1 cellular context compared by ENCODE assay signal in the genomic region with DNA sequence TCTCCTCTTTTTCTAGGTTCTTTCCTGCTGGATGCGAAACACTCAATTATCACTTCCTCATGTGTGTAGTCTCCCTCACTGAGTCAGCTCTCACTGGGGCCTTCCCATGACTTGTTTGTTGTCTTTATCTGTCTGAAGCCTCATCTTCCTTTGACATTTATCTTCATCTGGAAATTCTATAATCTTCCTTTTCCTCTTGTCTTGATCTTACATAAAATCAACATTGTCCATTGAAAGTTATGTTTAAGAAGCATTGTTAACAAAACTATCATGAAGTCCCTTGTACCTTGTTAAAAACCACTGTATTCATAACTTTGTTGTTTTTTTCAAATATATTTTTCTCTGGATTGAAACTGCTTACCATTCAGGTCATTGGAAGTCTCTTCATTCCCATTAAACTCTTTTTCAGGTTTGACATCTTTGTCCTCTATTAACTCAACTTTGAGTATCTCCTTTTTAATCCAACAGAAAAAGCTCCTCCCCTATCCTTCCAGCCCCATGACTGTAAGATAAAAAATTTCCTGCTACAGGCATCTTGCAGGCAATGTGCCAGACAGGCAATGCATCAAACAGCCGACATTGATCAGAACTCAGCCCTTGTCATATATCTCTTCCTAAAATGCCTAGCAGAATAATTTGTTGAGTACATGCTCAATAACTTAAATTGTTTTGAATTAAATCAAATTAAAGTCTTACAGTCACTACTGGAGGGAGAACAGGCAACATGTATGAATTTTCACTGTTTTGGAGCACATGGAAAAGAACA.
TF ChIP-seq lines count a peak whose summit lies in the region.

No MANE protein-coding gene starts in this region.

TF ChIP-seq in K562, 482 proteins besides CTCF, POLR2A, EP300 and RAD21 (continues in another document):
- no peak for TF ChIP-seq TARDBP (IDR thresholded peaks at IDR 0.05)
- TF ChIP-seq JUN (IDR thresholded peaks at IDR 0.05; ENCODE audit: borderline replicate concordance, low read depth, low read length): 0 out of 2 replicates have a peak, but pooled peaks have one; percentile 24
- TF ChIP-seq JUN (CRISPR knock-in tag; IDR thresholded peaks at IDR 0.05; ENCODE audit: borderline replicate concordance): no peak
- no peak for TF ChIP-seq POLR3A (IDR thresholded peaks at IDR 0.05; ENCODE audit: borderline replicate concordance, extremely low read depth, insufficient read depth, insufficient read length)
- 0 out of 4 replicates have a peak, but pooled peaks of 1 of the 2 experiments have one; percentile 13 for TF ChIP-seq HDAC1 (IDR thresholded peaks at IDR 0.05)
- no peak for TF ChIP-seq HNRNPL (IDR thresholded peaks at IDR 0.05; ENCODE audit: low read depth, low read length)
- TF ChIP-seq SAP30 (IDR thresholded peaks at IDR 0.05; ENCODE audit: borderline replicate concordance, insufficient read depth, low read depth, low read length, poor library complexity, severe bottlenecking): no peak
- no peak for TF ChIP-seq ETS2 (tag; IDR thresholded peaks at IDR 0.05; ENCODE audit: borderline replicate concordance, poor library complexity, severe bottlenecking)
- TF ChIP-seq, protein P1, sequence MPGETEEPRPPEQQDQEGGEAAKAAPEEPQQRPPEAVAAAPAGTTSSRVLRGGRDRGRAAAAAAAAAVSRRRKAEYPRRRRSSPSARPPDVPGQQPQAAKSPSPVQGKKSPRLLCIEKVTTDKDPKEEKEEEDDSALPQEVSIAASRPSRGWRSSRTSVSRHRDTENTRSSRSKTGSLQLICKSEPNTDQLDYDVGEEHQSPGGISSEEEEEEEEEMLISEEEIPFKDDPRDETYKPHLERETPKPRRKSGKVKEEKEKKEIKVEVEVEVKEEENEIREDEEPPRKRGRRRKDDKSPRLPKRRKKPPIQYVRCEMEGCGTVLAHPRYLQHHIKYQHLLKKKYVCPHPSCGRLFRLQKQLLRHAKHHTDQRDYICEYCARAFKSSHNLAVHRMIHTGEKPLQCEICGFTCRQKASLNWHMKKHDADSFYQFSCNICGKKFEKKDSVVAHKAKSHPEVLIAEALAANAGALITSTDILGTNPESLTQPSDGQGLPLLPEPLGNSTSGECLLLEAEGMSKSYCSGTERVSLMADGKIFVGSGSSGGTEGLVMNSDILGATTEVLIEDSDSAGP (CRISPR knock-in tag; IDR thresholded peaks at IDR 0.05): no peak
- peak; percentile 21 for TF ChIP-seq BRD9 (IDR thresholded peaks at IDR 0.05; ENCODE audit: low read depth, partially characterized antibody)
- TF ChIP-seq, protein P2, sequence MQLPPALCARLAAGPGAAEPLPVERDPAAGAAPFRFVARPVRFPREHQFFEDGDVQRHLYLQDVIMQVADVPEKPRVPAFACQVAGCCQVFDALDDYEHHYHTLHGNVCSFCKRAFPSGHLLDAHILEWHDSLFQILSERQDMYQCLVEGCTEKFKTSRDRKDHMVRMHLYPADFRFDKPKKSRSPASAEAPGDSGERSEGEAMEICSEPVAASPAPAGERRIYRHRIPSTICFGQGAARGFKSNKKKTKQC (CRISPR knock-in tag; IDR thresholded peaks at IDR 0.05): no peak
- TF ChIP-seq U2AF1 (optimal IDR thresholded peaks at IDR 0.05; ENCODE audit: low read depth, low read length): no peak
- TF ChIP-seq, protein P3, sequence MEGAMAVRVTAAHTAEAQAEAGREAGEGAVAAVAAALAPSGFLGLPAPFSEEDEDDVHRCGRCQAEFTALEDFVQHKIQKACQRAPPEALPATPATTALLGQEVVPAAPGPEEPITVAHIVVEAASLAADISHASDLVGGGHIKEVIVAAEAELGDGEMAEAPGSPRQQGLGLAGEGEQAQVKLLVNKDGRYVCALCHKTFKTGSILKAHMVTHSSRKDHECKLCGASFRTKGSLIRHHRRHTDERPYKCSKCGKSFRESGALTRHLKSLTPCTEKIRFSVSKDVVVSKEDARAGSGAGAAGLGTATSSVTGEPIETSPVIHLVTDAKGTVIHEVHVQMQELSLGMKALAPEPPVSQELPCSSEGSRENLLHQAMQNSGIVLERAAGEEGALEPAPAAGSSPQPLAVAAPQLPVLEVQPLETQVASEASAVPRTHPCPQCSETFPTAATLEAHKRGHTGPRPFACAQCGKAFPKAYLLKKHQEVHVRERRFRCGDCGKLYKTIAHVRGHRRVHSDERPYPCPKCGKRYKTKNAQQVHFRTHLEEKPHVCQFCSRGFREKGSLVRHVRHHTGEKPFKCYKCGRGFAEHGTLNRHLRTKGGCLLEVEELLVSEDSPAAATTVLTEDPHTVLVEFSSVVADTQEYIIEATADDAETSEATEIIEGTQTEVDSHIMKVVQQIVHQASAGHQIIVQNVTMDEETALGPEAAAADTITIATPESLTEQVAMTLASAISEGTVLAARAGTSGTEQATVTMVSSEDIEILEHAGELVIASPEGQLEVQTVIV (CRISPR knock-in tag; IDR thresholded peaks at IDR 0.05; ENCODE audit: borderline replicate concordance): no peak
- peak; percentile 68; the same call in 1 of the 2 replicates for TF ChIP-seq SOX6 (IDR thresholded peaks at IDR 0.05)
- peak in 1 of 2 experiments; percentile 11; a peak in 1 of 4 replicates for TF ChIP-seq RCOR1 (IDR thresholded peaks at IDR 0.05; ENCODE audit: borderline replicate concordance in 1 of 2, low read depth in 2 of 2, low read length in 2 of 2)
- no peak for TF ChIP-seq HDAC6 (IDR thresholded peaks at IDR 0.05; ENCODE audit: low read depth, low read length)
- TF ChIP-seq, protein P4, sequence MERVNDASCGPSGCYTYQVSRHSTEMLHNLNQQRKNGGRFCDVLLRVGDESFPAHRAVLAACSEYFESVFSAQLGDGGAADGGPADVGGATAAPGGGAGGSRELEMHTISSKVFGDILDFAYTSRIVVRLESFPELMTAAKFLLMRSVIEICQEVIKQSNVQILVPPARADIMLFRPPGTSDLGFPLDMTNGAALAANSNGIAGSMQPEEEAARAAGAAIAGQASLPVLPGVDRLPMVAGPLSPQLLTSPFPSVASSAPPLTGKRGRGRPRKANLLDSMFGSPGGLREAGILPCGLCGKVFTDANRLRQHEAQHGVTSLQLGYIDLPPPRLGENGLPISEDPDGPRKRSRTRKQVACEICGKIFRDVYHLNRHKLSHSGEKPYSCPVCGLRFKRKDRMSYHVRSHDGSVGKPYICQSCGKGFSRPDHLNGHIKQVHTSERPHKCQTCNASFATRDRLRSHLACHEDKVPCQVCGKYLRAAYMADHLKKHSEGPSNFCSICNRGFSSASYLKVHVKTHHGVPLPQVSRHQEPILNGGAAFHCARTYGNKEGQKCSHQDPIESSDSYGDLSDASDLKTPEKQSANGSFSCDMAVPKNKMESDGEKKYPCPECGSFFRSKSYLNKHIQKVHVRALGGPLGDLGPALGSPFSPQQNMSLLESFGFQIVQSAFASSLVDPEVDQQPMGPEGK (CRISPR knock-in tag; IDR thresholded peaks at IDR 0.05; ENCODE audit: borderline replicate concordance): no peak
- TF ChIP-seq MIER1 (IDR thresholded peaks at IDR 0.05; ENCODE audit: low read depth): no peak
- TF ChIP-seq, protein P5, sequence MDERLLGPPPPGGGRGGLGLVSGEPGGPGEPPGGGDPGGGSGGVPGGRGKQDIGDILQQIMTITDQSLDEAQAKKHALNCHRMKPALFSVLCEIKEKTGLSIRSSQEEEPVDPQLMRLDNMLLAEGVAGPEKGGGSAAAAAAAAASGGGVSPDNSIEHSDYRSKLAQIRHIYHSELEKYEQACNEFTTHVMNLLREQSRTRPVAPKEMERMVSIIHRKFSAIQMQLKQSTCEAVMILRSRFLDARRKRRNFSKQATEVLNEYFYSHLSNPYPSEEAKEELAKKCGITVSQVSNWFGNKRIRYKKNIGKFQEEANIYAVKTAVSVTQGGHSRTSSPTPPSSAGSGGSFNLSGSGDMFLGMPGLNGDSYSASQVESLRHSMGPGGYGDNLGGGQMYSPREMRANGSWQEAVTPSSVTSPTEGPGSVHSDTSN (CRISPR knock-in tag; IDR thresholded peaks at IDR 0.05; ENCODE audit: low read depth): peak; percentile 48
- TF ChIP-seq, protein P5 (tag; conservative IDR thresholded peaks at IDR 0.05; ENCODE audit: low read depth): peak; percentile 98
- peak; percentile 95 for TF ChIP-seq NFIC (IDR thresholded peaks at IDR 0.05)
- no peak for TF ChIP-seq TAF7 (tag; IDR thresholded peaks at IDR 0.05)
- TF ChIP-seq BDP1 (IDR thresholded peaks at IDR 0.05; ENCODE audit: insufficient read depth, insufficient read length): no peak
- TF ChIP-seq, protein P6, sequence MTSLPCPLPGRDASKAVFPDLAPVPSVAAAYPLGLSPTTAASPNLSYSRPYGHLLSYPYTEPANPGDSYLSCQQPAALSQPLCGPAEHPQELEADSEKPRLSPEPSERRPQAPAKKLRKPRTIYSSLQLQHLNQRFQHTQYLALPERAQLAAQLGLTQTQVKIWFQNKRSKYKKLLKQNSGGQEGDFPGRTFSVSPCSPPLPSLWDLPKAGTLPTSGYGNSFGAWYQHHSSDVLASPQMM (CRISPR knock-in tag; IDR thresholded peaks at IDR 0.05): no peak
- TF ChIP-seq, protein P7, sequence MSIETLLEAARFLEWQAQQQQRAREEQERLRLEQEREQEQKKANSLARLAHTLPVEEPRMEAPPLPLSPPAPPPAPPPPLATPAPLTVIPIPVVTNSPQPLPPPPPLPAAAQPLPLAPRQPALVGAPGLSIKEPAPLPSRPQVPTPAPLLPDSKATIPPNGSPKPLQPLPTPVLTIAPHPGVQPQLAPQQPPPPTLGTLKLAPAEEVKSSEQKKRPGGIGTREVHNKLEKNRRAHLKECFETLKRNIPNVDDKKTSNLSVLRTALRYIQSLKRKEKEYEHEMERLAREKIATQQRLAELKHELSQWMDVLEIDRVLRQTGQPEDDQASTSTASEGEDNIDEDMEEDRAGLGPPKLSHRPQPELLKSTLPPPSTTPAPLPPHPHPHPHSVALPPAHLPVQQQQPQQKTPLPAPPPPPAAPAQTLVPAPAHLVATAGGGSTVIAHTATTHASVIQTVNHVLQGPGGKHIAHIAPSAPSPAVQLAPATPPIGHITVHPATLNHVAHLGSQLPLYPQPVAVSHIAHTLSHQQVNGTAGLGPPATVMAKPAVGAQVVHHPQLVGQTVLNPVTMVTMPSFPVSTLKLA (conservative IDR thresholded peaks at IDR 0.05): peak; percentile 14 to 16; a peak in 2 of 4 replicates
- TF ChIP-seq EHMT2 (IDR thresholded peaks at IDR 0.05): peak; percentile 7; the same call in 1 of the 2 replicates
- TF ChIP-seq SMAD4 (CRISPR knock-in tag; conservative IDR thresholded peaks at IDR 0.05): 0 out of 2 replicates have a peak, but pooled peaks have one; percentile 18
- no peak for TF ChIP-seq HOXB6 (CRISPR knock-in tag; IDR thresholded peaks at IDR 0.05; ENCODE audit: borderline replicate concordance)
- TF ChIP-seq ZNF12 (CRISPR knock-in tag; IDR thresholded peaks at IDR 0.05): no peak
- TF ChIP-seq ZNF175 (CRISPR knock-in tag; IDR thresholded peaks at IDR 0.05; ENCODE audit: low read depth): 0 out of 2 replicates have a peak, but pooled peaks have one; percentile 26
- TF ChIP-seq MEIS2 (IDR thresholded peaks at IDR 0.05; ENCODE audit: partially characterized antibody): peak; percentile 98
- TF ChIP-seq DPF2 (IDR thresholded peaks at IDR 0.05): peak; percentile 58
- TF ChIP-seq, protein P8, sequence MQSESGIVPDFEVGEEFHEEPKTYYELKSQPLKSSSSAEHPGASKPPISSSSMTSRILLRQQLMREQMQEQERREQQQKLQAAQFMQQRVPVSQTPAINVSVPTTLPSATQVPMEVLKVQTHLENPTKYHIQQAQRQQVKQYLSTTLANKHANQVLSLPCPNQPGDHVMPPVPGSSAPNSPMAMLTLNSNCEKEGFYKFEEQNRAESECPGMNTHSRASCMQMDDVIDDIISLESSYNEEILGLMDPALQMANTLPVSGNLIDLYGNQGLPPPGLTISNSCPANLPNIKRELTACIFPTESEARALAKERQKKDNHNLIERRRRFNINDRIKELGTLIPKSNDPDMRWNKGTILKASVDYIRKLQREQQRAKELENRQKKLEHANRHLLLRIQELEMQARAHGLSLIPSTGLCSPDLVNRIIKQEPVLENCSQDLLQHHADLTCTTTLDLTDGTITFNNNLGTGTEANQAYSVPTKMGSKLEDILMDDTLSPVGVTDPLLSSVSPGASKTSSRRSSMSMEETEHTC (IDR thresholded peaks at IDR 0.05): no peak
- TF ChIP-seq, protein P9, sequence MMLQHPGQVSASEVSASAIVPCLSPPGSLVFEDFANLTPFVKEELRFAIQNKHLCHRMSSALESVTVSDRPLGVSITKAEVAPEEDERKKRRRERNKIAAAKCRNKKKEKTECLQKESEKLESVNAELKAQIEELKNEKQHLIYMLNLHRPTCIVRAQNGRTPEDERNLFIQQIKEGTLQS (IDR thresholded peaks at IDR 0.05): peak; percentile 17; the same call in 1 of the 2 replicates
- TF ChIP-seq, protein P9 (CRISPR knock-in tag; conservative IDR thresholded peaks at IDR 0.05): no peak
- TF ChIP-seq MECOM (CRISPR knock-in tag; IDR thresholded peaks at IDR 0.05): peak; percentile 57; the same call in 1 of the 2 replicates
- TF ChIP-seq ZNF696 (CRISPR knock-in tag; conservative IDR thresholded peaks at IDR 0.05): no peak
- no peak for TF ChIP-seq MTF1 (CRISPR knock-in tag; IDR thresholded peaks at IDR 0.05; ENCODE audit: borderline replicate concordance)
- TF ChIP-seq, protein P10, sequence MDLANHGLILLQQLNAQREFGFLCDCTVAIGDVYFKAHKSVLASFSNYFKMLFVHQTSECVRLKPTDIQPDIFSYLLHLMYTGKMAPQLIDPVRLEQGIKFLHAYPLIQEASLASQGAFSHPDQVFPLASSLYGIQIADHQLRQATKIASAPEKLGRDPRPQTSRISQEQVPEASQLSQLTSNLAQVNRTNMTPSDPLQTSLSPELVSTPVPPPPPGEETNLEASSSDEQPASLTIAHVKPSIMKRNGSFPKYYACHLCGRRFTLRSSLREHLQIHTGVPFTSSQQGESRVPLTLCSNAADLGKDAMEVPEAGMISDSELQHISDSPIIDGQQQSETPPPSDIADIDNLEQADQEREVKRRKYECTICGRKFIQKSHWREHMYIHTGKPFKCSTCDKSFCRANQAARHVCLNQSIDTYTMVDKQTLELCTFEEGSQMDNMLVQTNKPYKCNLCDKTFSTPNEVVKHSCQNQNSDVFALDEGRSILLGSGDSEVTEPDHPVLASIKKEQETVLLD (IDR thresholded peaks at IDR 0.05): no peak
- TF ChIP-seq ZBED1 (IDR thresholded peaks at IDR 0.05): no peak
- TF ChIP-seq FOSL1 (tag; conservative IDR thresholded peaks at IDR 0.05): peak; percentile 79
- no peak for TF ChIP-seq KDM2B (CRISPR knock-in tag; IDR thresholded peaks at IDR 0.05)
- TF ChIP-seq ERF (CRISPR knock-in tag; IDR thresholded peaks at IDR 0.05): no peak
- TF ChIP-seq HDGF (IDR thresholded peaks at IDR 0.05): peak; percentile 15; the same call in 1 of the 2 replicates
- TF ChIP-seq SRSF1 (IDR thresholded peaks at IDR 0.05; ENCODE audit: low read depth, low read length): no peak
- peak; percentile 60 for TF ChIP-seq ARID1B (IDR thresholded peaks at IDR 0.05)
